ENCODE assay signal across 32 cellular contexts in genomic region chr4:172974586-172974985, GRCh38.
"Had no signal": no experiment of that assay in that cellular context is flagged by ENCODE, and none has a peak within 500 bp of the region (broad histone marks: within the 10 kb centered on the region; RNA-seq: fewer than 3 reads in every experiment).

No MANE protein-coding gene starts in this region.

- H3K4me1 ChIP-seq: breast epithelium had no signal

- H3K27ac ChIP-seq: body of pancreas, brain microvascular endothelial cell, breast epithelium, VCaP had no signal

- H3K4me3 Mint-ChIP-seq: activated B cell treated with CpG ODN at 0.5 μM for 24 hours; activated CD4-positive, alpha-beta memory T cell treated with anti-CD3 and anti-CD28 coated beads for 36 hours; activated CD4-positive, alpha-beta T cell treated with anti-CD3 and anti-CD28 coated beads, Interleukin-2, amount 10 ng/mL, durations not matched to agents 24 days and 14 days; activated CD8-positive, alpha-beta memory T cell treated with anti-CD3 and anti-CD28 coated beads, Interleukin-2, amount 10 ng/mL, durations not matched to agents 7 days and 5 days; activated CD8-positive, alpha-beta T cell treated with anti-CD3 and anti-CD28 coated beads for 36 hours; activated naive CD4-positive, alpha-beta T cell treated with anti-CD3 and anti-CD28 coated beads, Interleukin-2, amount 10 ng/mL, durations not matched to agents 7 days and 5 days; activated naive CD4-positive, alpha-beta T cell treated with anti-CD3 and anti-CD28 coated beads, Interleukin-2, amount 50 U/mL, for 24 hours; activated naive CD8-positive, alpha-beta T cell; activated naive CD8-positive, alpha-beta T cell treated with anti-CD3 and anti-CD28 coated beads, Interleukin-2, amount 10 ng/mL, durations not matched to agents 7 days and 5 days; activated naive CD8-positive, alpha-beta T cell treated with anti-CD3 and anti-CD28 coated beads, Interleukin-2, amount 50 U/mL, for 24 hours; activated T-cell treated with anti-CD3 and anti-CD28 coated beads, Interleukin-2, amount 50 U/mL, for 24 hours; T-cell; T-helper 2 cell treated with Interferon-gamma antibody and Interleukin-4, amounts not matched to agents 5 μg/mL and 100 μg/mL, for 36 hours had no signal

- H3K27me3 ChIP-seq: brain microvascular endothelial cell, breast epithelium had no signal

- H3K27me3 Mint-ChIP-seq: activated CD4-positive, alpha-beta T cell treated with anti-CD3 and anti-CD28 coated beads, Interleukin-2, amount 10 ng/mL, durations not matched to agents 24 days and 14 days; activated naive CD4-positive, alpha-beta T cell treated with anti-CD3 and anti-CD28 coated beads, Interleukin-2, amount 10 ng/mL, durations not matched to agents 7 days and 5 days; activated naive CD8-positive, alpha-beta T cell treated with anti-CD3 and anti-CD28 coated beads, Interleukin-2, amount 10 ng/mL, durations not matched to agents 7 days and 5 days had no signal

- H3K36me3 Mint-ChIP-seq: activated CD4-positive, alpha-beta memory T cell treated with anti-CD3 and anti-CD28 coated beads for 36 hours; activated CD8-positive, alpha-beta memory T cell treated with anti-CD3 and anti-CD28 coated beads, Interleukin-2, amount 10 ng/mL, durations not matched to agents 7 days and 5 days; activated naive CD4-positive, alpha-beta T cell treated with anti-CD3 and anti-CD28 coated beads, Interleukin-2, amount 10 ng/mL, durations not matched to agents 7 days and 5 days; activated naive CD4-positive, alpha-beta T cell treated with anti-CD3 and anti-CD28 coated beads, Interleukin-2, amount 50 U/mL, for 24 hours; activated naive CD8-positive, alpha-beta T cell; activated naive CD8-positive, alpha-beta T cell treated with anti-CD3 and anti-CD28 coated beads, Interleukin-2, amount 10 ng/mL, durations not matched to agents 7 days and 5 days; T-cell had no signal

- H3K4me3 ChIP-seq: body of pancreas, breast epithelium had no signal

- H3K36me3 ChIP-seq: brain microvascular endothelial cell, breast epithelium had no signal

- DNase-seq: activated B cell treated with CpG ODN at 0.5 μM for 24 hours; activated CD4-positive, alpha-beta memory T cell treated with anti-CD3 and anti-CD28 coated beads for 36 hours; activated CD4-positive, alpha-beta T cell treated with anti-CD3 and anti-CD28 coated beads for 4 hours; activated CD4-positive, alpha-beta T cell treated with anti-CD3 and anti-CD28 coated beads, Interleukin-2, amount 10 ng/mL, durations not matched to agents 24 days and 14 days; activated CD4-positive, alpha-beta T cell treated with anti-CD3 and anti-CD28 coated beads, Interleukin-2, amount 50 U/mL, for 1 hour; activated CD4-positive, alpha-beta T cell treated with anti-CD3 and anti-CD28 coated beads, Interleukin-2, amount 50 U/mL, for 4 hours; activated CD4-positive, CD25-positive, alpha-beta regulatory T cell treated with anti-CD3 and anti-CD28 coated beads, Interleukin-2, amount 50 U/mL, for 72 hours; activated CD8-positive, alpha-beta memory T cell treated with anti-CD3 and anti-CD28 coated beads, Interleukin-2, amount 10 ng/mL, durations not matched to agents 7 days and 5 days; activated CD8-positive, alpha-beta memory T cell treated with anti-CD3 and anti-CD28 coated beads, Interleukin-2, amount 50 U/mL, for 48 hours; activated CD8-positive, alpha-beta T cell treated with anti-CD3 and anti-CD28 coated beads for 36 hours; activated effector memory CD4-positive, alpha-beta T cell treated with Interleukin-2 at 50 U/mL for 16 hours; activated gamma-delta T cell; activated naive CD4-positive, alpha-beta T cell treated with anti-CD3 and anti-CD28 coated beads, Interleukin-2, amount 10 ng/mL, durations not matched to agents 7 days and 5 days; activated naive CD4-positive, alpha-beta T cell treated with Interleukin-2 at 50 U/mL for 16 hours; activated naive CD8-positive, alpha-beta T cell treated with anti-CD3 and anti-CD28 coated beads, Interleukin-2, amount 10 ng/mL, durations not matched to agents 7 days and 5 days; activated naive CD8-positive, alpha-beta T cell treated with anti-CD3 and anti-CD28 coated beads, Interleukin-2, amount 50 U/mL, for 24 hours; activated T-cell treated with anti-CD3 and anti-CD28 coated beads, Interleukin-2, amount 50 U/mL, for 24 hours; activated T-cell treated with anti-CD3 and anti-CD28 coated beads, Interleukin-2, amount 50 U/mL, for 48 hours; amygdala; anterior cingulate cortex; body of pancreas; brain microvascular endothelial cell; central memory CD4-positive, alpha-beta T cell; T-cell; T-helper 2 cell; T-helper 9 cell had no signal

- H3K4me1 Mint-ChIP-seq: activated B cell treated with CpG ODN at 0.5 μM for 24 hours; activated CD4-positive, alpha-beta T cell treated with anti-CD3 and anti-CD28 coated beads, Interleukin-2, amount 10 ng/mL, durations not matched to agents 24 days and 14 days; activated CD8-positive, alpha-beta memory T cell treated with anti-CD3 and anti-CD28 coated beads, Interleukin-2, amount 10 ng/mL, durations not matched to agents 7 days and 5 days; activated naive CD4-positive, alpha-beta T cell treated with anti-CD3 and anti-CD28 coated beads, Interleukin-2, amount 10 ng/mL, durations not matched to agents 7 days and 5 days; activated naive CD4-positive, alpha-beta T cell treated with anti-CD3 and anti-CD28 coated beads, Interleukin-2, amount 50 U/mL, for 24 hours; activated naive CD8-positive, alpha-beta T cell treated with anti-CD3 and anti-CD28 coated beads, Interleukin-2, amount 10 ng/mL, durations not matched to agents 7 days and 5 days; activated naive CD8-positive, alpha-beta T cell treated with anti-CD3 and anti-CD28 coated beads, Interleukin-2, amount 50 U/mL, for 24 hours; T-cell had no signal

- H3K27ac Mint-ChIP-seq: activated B cell treated with CpG ODN at 0.5 μM for 24 hours; activated CD4-positive, alpha-beta memory T cell treated with anti-CD3 and anti-CD28 coated beads for 36 hours; activated CD4-positive, alpha-beta T cell treated with anti-CD3 and anti-CD28 coated beads, Interleukin-2, amount 10 ng/mL, durations not matched to agents 24 days and 14 days; activated CD8-positive, alpha-beta memory T cell treated with anti-CD3 and anti-CD28 coated beads, Interleukin-2, amount 10 ng/mL, durations not matched to agents 7 days and 5 days; activated CD8-positive, alpha-beta T cell treated with anti-CD3 and anti-CD28 coated beads for 36 hours; activated naive CD4-positive, alpha-beta T cell treated with anti-CD3 and anti-CD28 coated beads, Interleukin-2, amount 10 ng/mL, durations not matched to agents 7 days and 5 days; activated naive CD4-positive, alpha-beta T cell treated with anti-CD3 and anti-CD28 coated beads, Interleukin-2, amount 50 U/mL, for 24 hours; activated naive CD8-positive, alpha-beta T cell; activated naive CD8-positive, alpha-beta T cell treated with anti-CD3 and anti-CD28 coated beads, Interleukin-2, amount 10 ng/mL, durations not matched to agents 7 days and 5 days; activated naive CD8-positive, alpha-beta T cell treated with anti-CD3 and anti-CD28 coated beads, Interleukin-2, amount 50 U/mL, for 24 hours; activated T-cell treated with anti-CD3 and anti-CD28 coated beads, Interleukin-2, amount 50 U/mL, for 24 hours; activated T-helper 2 cell treated with anti-CD3 and anti-CD28 coated beads, Interferon-gamma antibody, Interleukin-2, Interleukin-4, amounts not matched to agents 10 μg/mL and 5 μg/mL and 100 μg/mL, durations not matched to agents 14 hours and 24 hours and 36 hours; T-cell; T-helper 2 cell treated with Interferon-gamma antibody and Interleukin-4, amounts not matched to agents 5 μg/mL and 100 μg/mL, for 36 hours had no signal

- ATAC-seq: activated CD8-positive, alpha-beta memory T cell treated with anti-CD3 and anti-CD28 coated beads, Interleukin-2, amount 10 ng/mL, durations not matched to agents 7 days and 5 days; activated CD8-positive, alpha-beta T cell treated with anti-CD3 and anti-CD28 coated beads for 36 hours; activated naive CD8-positive, alpha-beta T cell treated with anti-CD3 and anti-CD28 coated beads, Interleukin-2, amount 50 U/mL, for 24 hours; body of pancreas; T-cell had no signal
